ENCODE assay signal across 29 cellular contexts in the genomic region with DNA sequence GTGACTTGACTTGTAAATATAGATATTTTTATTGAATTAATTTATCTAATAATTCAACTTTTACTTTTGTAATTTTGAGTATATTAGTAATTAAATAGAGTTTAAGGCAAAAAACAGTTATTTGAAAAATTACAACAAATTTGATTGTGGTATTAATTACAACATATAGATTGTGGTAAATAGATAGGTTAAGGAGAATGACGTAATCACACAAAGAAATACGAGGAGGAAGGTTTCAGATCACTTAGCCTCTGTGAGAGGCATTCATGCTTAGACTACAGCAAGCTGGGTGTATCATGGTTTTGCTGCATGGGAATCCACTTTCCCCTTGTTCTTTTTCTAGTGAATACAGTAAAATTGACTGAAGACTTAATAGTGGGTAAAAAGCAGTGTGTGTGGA.
"Had no signal": no experiment of that assay in that cellular context is flagged by ENCODE, and none has a peak within 500 bp of the region (broad histone marks: within the 10 kb centered on the region; RNA-seq: fewer than 3 reads in every experiment).

No MANE protein-coding gene starts in this region.

- H3K4me1 Mint-ChIP-seq: endodermal cell; memory B cell; natural killer cell; stimulated activated naive CD8-positive, alpha-beta T cell treated with anti-CD3 and anti-CD28 coated beads, Interleukin-15, amount 100 ng/mL, for 72 hours had no signal

- H2AFZ ChIP-seq: hepatocyte, parathyroid adenoma had no signal

- H3K27me3 ChIP-seq: colonic mucosa, gastroesophageal sphincter, heart left ventricle, hepatocyte, neutrophil, suprapubic skin, transverse colon, upper lobe of right lung, vagina had no signal

- H3K36me3 ChIP-seq: colonic mucosa, gastroesophageal sphincter, heart left ventricle, neutrophil, suprapubic skin, transverse colon, upper lobe of right lung, vagina had no signal

- H3K4me2 ChIP-seq: hepatocyte, smooth muscle cell had no signal

- H3K9ac ChIP-seq: parathyroid adenoma had no signal

- H3K9me3 Mint-ChIP-seq: dendritic cell treated with granulocyte-macrophage colony-stimulating factor and Interleukin-4, amounts not matched to agents 40 ng/mL and 50 ng/mL, for 4 days; endodermal cell; memory B cell had no signal

- H3K9me3 ChIP-seq: colonic mucosa, gastroesophageal sphincter, heart left ventricle, neutrophil, suprapubic skin, transverse colon, upper lobe of right lung, vagina had no signal

- H3K27me3 Mint-ChIP-seq: dendritic cell treated with granulocyte-macrophage colony-stimulating factor and Interleukin-4, amounts not matched to agents 40 ng/mL and 50 ng/mL, for 4 days; memory B cell; progenitor cell of endocrine pancreas; stimulated activated naive CD8-positive, alpha-beta T cell treated with anti-CD3 and anti-CD28 coated beads, Interleukin-15, amount 100 ng/mL, for 72 hours had no signal

- H3K27ac ChIP-seq: colonic mucosa, epithelial cell of prostate, gastroesophageal sphincter, heart left ventricle, hepatocyte, neutrophil, parathyroid adenoma, suprapubic skin, transverse colon, upper lobe of right lung, vagina had no signal

- H3K79me2 ChIP-seq: hepatocyte, parathyroid adenoma had no signal

- H3K4me3 ChIP-seq: colonic mucosa, gastroesophageal sphincter, heart left ventricle, hepatocyte, lung, smooth muscle cell, suprapubic skin, transverse colon, upper lobe of right lung, vagina had no signal

- ATAC-seq: esophagus mucosa; gastroesophageal sphincter; heart left ventricle; left colon; natural killer cell; sciatic nerve; stimulated activated naive CD8-positive, alpha-beta T cell treated with anti-CD3 and anti-CD28 coated beads, Interleukin-15, amount 100 ng/mL, for 72 hours; upper lobe of right lung had no signal

- H3K4me3 Mint-ChIP-seq: dendritic cell treated with granulocyte-macrophage colony-stimulating factor and Interleukin-4, amounts not matched to agents 40 ng/mL and 50 ng/mL, for 4 days; endodermal cell; memory B cell; natural killer cell; stimulated activated naive CD8-positive, alpha-beta T cell treated with anti-CD3 and anti-CD28 coated beads, Interleukin-15, amount 100 ng/mL, for 72 hours had no signal

- H3K36me3 Mint-ChIP-seq: memory B cell, natural killer cell had no signal

- H3K27ac Mint-ChIP-seq: dendritic cell treated with granulocyte-macrophage colony-stimulating factor and Interleukin-4, amounts not matched to agents 40 ng/mL and 50 ng/mL, for 4 days; endodermal cell; memory B cell; natural killer cell; progenitor cell of endocrine pancreas; stimulated activated naive CD8-positive, alpha-beta T cell treated with anti-CD3 and anti-CD28 coated beads, Interleukin-15, amount 100 ng/mL, for 72 hours had no signal

- H3K4me1 ChIP-seq: colonic mucosa, gastroesophageal sphincter, heart left ventricle, parathyroid adenoma, suprapubic skin, transverse colon, upper lobe of right lung, vagina had no signal

- DNase-seq: colonic mucosa; effector CD8-positive, alpha-beta T cell; endodermal cell; foreskin fibroblast; heart left ventricle; left colon; natural killer cell; stimulated activated CD4-positive, alpha-beta T cell treated with anti-CD3 and anti-CD28 coated beads, Interleukin-12 subunit alpha, Interleukin-12 subunit beta, amount 100 ng/mL, for 4 hours; stimulated activated CD4-positive, alpha-beta T cell treated with anti-CD3 and anti-CD28 coated beads, Interleukin-1b, Interleukin-23, amount 100 ng/mL, for 48 hours; stimulated activated CD4-positive, alpha-beta T cell treated with anti-CD3 and anti-CD28 coated beads, Interleukin-4, amount 100 ng/mL, for 1 hour; stimulated activated CD8-positive, alpha-beta memory T cell treated with anti-CD3 and anti-CD28 coated beads, Interleukin-4, amount 100 ng/mL, for 48 hours; stimulated activated naive CD4-positive, alpha-beta T cell; stimulated activated naive CD8-positive, alpha-beta T cell treated with anti-CD3 and anti-CD28 coated beads, Interleukin-15, amount 100 ng/mL, for 72 hours; transverse colon; upper lobe of right lung had no signal
